Comparison of ENCODE assay signal across 8 cellular contexts in the genomic region with DNA sequence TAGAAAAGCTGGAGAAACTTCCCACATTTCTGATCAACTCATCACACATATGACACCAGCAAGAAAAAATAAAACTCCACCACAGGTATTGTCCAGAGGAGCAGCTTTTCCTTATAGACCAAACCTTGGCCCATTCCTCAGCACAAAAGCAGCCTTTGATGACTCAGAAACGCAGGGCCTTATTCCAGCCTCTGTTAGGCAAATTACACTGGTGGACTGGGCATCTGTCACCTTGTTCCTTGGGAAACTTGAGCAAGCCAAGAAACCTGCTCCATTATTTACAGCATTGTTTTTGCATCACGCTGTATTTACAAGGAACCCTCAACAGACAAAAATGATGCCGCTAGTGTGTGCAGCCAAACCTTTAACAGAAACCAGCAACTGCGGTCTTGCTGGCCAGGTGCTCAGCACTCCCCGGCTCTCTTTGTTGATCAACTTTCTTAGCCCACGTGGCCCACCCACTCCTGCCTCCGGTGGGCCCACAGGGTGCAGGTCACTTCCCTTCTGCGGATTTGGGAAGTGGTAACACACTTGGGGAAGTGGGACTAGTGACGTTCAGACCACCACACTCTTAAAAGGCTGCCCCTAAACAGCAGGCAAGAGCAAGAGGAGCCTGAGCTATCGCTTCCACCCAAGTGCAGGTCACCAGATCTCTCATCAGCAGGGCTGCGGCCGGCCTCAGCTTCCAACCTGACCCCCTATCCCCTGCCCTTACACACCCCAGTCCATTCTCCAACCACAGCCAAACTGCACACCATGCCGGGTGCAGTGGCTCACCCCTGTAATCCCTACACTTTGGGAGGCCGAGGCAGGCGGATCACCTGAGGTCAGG. TPM values are rescaled to one million over a fixed set of nuclear protein-coding genes. Genes with fewer than 3 reads are reported as not detected.
A peak's percentile ranks its signal among the peaks of the same experiment; 100 is the strongest.
DNase-seq lines count a peak whose midpoint lies in the region; ATAC-seq and TF ChIP-seq lines count a peak whose summit lies in the region.

No MANE protein-coding gene starts in this region.

- ATAC-seq in HG03103 (IDR thresholded peaks at IDR 0.05; ENCODE audit: low read depth, unreplicated experiment): peak; percentile 53
- ATAC-seq in naive thymus-derived CD8-positive, alpha-beta T cell: no peak

- peaks cover 4 to 18% (median 13%) of the 10 kb centered on the region in 4 donors for H3K4me1 Mint-ChIP-seq in naive thymus-derived CD8-positive, alpha-beta T cell

- DNase-seq in COLO829 (ENCODE audit: low spot score) (peak; percentile 35), GM19238 (ENCODE audit: insufficient read length, low spot score) (peak; percentile 71), SK-N-MC (ENCODE audit: low read depth, low spot score) (no peak), glomerular visceral epithelial cell (ENCODE audit: extremely low spot score) (no peak), BE2C (no peak), NCI-H2196 treated with DMSO at 0.1 percent for 48 hours (lab: John Stamatoyannopoulos, UW; ENCODE audit: unreplicated experiment) (no peak)
- DNase-seq in naive thymus-derived CD8-positive, alpha-beta T cell: peak in 2 of 10 donors; percentile 7 to 67

- POLR2A ChIA-PET in naive thymus-derived CD8-positive, alpha-beta T cell (lab: Charles Lee): interaction anchor here (1.1 kb wide), 1 partner anchor 121 kb away, joined by 3 read pairs; the partner anchor contains the start of gene MRPL44

- H3K9me3 ChIP-seq in SK-N-MC (ENCODE audit: low read depth, low read length): no peaks in the 10 kb centered on the region
- no peaks in the 10 kb centered on the region for H3K9me3 ChIP-seq in BE2C

- H3K4me3 ChIP-seq in SK-N-MC (peak overlapping the region; percentile 85), BE2C (ENCODE audit: low read depth, low read length) (no peak overlapping the region)

- no peaks in the 10 kb centered on the region for H3K36me3 Mint-ChIP-seq in naive thymus-derived CD8-positive, alpha-beta T cell

- H3K9me3 Mint-ChIP-seq in naive thymus-derived CD8-positive, alpha-beta T cell: no peaks in the 10 kb centered on the region

- peaks cover 0 to 11% (median 10%) of the 10 kb centered on the region in 5 donors for H3K27me3 Mint-ChIP-seq in naive thymus-derived CD8-positive, alpha-beta T cell

- H3K27me3 ChIP-seq in BE2C: peaks cover 3% of the 10 kb centered on the region; the same call in 1 of the 2 replicates

- no peak for TF ChIP-seq CTCF in BE2C (IDR thresholded peaks at IDR 0.05; ENCODE audit: low read depth, low read length)

- peak overlapping the region in 4 of 10 donors; percentile 40 to 76 (median 64) for H3K27ac Mint-ChIP-seq in naive thymus-derived CD8-positive, alpha-beta T cell

- no peak overlapping the region for H3K27ac ChIP-seq in SK-N-MC

- H3K36me3 ChIP-seq in SK-N-MC (ENCODE audit: insufficient read depth, low read length): 0 out of 2 replicates have a peak, but pooled peaks cover 3% of the 10 kb centered on the region
- H3K36me3 ChIP-seq in BE2C: no peaks in the 10 kb centered on the region

- no peak overlapping the region for H3K9ac ChIP-seq in SK-N-MC (ENCODE audit: insufficient read length)

- H3K4me3 Mint-ChIP-seq in naive thymus-derived CD8-positive, alpha-beta T cell: peak overlapping the region; percentile 78 to 97 (median 94)

- H3K4me1 ChIP-seq in BE2C: no peaks in the 10 kb centered on the region

RNA-seq across cellular contexts. Expression of gene AP1S3, which starts 1.5 kb away (rescaled TPM):
- 1 to 10 TPM; 2.1 to 2.5 TPM for total RNA-seq in naive thymus-derived CD8-positive, alpha-beta T cell
- 1 to 10 TPM; 1.3 to 1.7 (median 1.6) TPM for polyA plus RNA-seq in naive thymus-derived CD8-positive, alpha-beta T cell
- polyA plus RNA-seq in BE2C (2012; ENCODE audit: insufficient read depth, insufficient read length, low read depth): 0.68 TPM

Comparison
In these comparisons a context has a peak if more than half of its experiments do, and no peak if none do; other contexts are left out.
1. DNase-seq: peak in COLO829 (single experiment) and GM19238 (single experiment); none in SK-N-MC (single experiment), glomerular visceral epithelial cell (single experiment), BE2C (single experiment) and NCI-H2196 treated with DMSO at 0.1 percent for 48 hours (single experiment).